1 cellular context compared by ENCODE assay signal in the genomic region with DNA sequence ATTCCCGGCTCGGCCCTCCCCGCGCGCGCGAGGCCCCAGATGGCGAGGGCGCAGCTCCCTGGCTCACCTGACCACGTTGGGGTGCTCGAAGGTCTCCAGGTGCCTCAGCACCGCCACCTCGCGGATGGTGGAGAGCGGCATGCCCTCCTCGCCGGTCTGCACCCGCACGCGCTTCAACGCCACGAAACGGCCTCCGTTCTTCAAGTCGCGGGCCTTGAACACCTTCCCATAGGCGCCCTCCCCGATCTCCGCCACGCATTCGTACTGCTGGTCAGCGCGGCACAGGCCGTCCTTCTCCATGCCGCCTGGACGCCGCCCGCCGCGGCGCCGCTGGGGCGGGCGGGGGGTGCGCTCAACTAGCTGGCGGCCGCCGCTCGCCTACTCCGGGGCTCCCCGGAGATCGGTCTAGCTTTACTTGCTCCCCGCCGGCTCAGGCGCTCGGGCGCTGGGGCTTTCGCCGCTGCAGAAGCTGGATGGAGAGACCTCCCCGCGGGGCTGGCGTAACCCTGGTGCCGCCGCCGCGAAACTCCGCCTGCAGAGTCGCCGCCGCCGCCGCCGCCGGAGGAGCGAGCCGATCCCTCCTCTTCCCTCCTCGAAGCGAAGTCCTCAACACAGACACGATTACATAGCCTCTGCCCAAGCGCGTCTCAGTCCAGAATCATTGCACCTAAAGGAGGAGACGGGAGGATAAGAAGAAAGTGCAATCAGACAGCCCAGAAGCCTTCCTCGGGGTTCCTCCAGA.
A peak's percentile ranks its signal among the peaks of the same experiment; 100 is the strongest.
TF ChIP-seq lines count a peak whose summit lies in the region.

No MANE protein-coding gene starts in this region.

TF ChIP-seq in HepG2, 621 proteins besides CTCF, POLR2A, EP300 and RAD21 (continued from another document and continues in another):
- TF ChIP-seq ZMAT5 (CRISPR knock-in tag; IDR thresholded peaks at IDR 0.05; ENCODE audit: borderline replicate concordance, low read depth) (no peak), ZNF557 (CRISPR knock-in tag; IDR thresholded peaks at IDR 0.05) (no peak; the same call in 1 of the 2 replicates), ZNF83 (CRISPR knock-in tag; IDR thresholded peaks at IDR 0.05; ENCODE audit: borderline replicate concordance) (no peak), ZBTB26 (CRISPR knock-in tag; IDR thresholded peaks at IDR 0.05; ENCODE audit: borderline replicate concordance) (peak; percentile 62; the same call in 1 of the 2 replicates), ZNF296 (CRISPR knock-in tag; conservative IDR thresholded peaks at IDR 0.05) (no peak), RFX3 (CRISPR knock-in tag; IDR thresholded peaks at IDR 0.05) (no peak), ZNF441 (CRISPR knock-in tag; IDR thresholded peaks at IDR 0.05; ENCODE audit: borderline replicate concordance) (0 out of 2 replicates have a peak, but pooled peaks have one; percentile 15), ZNF205 (CRISPR knock-in tag; IDR thresholded peaks at IDR 0.05) (peak; percentile 43; the same call in 1 of the 2 replicates), PAXIP1 (CRISPR knock-in tag; conservative IDR thresholded peaks at IDR 0.05) (peak; percentile 21; the same call in 1 of the 2 replicates), TCF7 (IDR thresholded peaks at IDR 0.05; ENCODE audit: low read depth) (no peak)
- TF ChIP-seq, protein P1, sequence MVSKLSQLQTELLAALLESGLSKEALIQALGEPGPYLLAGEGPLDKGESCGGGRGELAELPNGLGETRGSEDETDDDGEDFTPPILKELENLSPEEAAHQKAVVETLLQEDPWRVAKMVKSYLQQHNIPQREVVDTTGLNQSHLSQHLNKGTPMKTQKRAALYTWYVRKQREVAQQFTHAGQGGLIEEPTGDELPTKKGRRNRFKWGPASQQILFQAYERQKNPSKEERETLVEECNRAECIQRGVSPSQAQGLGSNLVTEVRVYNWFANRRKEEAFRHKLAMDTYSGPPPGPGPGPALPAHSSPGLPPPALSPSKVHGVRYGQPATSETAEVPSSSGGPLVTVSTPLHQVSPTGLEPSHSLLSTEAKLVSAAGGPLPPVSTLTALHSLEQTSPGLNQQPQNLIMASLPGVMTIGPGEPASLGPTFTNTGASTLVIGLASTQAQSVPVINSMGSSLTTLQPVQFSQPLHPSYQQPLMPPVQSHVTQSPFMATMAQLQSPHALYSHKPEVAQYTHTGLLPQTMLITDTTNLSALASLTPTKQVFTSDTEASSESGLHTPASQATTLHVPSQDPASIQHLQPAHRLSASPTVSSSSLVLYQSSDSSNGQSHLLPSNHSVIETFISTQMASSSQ (IDR thresholded peaks at IDR 0.05; ENCODE audit: low read depth), result no peak
- TF ChIP-seq, protein P1 (CRISPR knock-in tag; IDR thresholded peaks at IDR 0.05; ENCODE audit: borderline replicate concordance), result 0 out of 2 replicates have a peak, but pooled peaks have one; percentile 74
- TF ChIP-seq, protein P2, sequence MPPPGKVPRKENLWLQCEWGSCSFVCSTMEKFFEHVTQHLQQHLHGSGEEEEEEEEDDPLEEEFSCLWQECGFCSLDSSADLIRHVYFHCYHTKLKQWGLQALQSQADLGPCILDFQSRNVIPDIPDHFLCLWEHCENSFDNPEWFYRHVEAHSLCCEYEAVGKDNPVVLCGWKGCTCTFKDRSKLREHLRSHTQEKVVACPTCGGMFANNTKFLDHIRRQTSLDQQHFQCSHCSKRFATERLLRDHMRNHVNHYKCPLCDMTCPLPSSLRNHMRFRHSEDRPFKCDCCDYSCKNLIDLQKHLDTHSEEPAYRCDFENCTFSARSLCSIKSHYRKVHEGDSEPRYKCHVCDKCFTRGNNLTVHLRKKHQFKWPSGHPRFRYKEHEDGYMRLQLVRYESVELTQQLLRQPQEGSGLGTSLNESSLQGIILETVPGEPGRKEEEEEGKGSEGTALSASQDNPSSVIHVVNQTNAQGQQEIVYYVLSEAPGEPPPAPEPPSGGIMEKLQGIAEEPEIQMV (CRISPR knock-in tag; IDR thresholded peaks at IDR 0.05; ENCODE audit: low read depth), result 0 out of 2 replicates have a peak, but pooled peaks have one; percentile 80
- TF ChIP-seq, protein P3, sequence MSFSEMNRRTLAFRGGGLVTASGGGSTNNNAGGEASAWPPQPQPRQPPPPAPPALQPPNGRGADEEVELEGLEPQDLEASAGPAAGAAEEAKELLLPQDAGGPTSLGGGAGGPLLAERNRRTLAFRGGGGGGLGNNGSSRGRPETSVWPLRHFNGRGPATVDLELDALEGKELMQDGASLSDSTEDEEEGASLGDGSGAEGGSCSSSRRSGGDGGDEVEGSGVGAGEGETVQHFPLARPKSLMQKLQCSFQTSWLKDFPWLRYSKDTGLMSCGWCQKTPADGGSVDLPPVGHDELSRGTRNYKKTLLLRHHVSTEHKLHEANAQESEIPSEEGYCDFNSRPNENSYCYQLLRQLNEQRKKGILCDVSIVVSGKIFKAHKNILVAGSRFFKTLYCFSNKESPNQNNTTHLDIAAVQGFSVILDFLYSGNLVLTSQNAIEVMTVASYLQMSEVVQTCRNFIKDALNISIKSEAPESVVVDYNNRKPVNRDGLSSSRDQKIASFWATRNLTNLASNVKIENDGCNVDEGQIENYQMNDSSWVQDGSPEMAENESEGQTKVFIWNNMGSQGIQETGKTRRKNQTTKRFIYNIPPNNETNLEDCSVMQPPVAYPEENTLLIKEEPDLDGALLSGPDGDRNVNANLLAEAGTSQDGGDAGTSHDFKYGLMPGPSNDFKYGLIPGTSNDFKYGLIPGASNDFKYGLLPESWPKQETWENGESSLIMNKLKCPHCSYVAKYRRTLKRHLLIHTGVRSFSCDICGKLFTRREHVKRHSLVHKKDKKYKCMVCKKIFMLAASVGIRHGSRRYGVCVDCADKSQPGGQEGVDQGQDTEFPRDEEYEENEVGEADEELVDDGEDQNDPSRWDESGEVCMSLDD (CRISPR knock-in tag; IDR thresholded peaks at IDR 0.05; ENCODE audit: borderline replicate concordance), result peak; percentile 96
- TF ChIP-seq, protein P4, sequence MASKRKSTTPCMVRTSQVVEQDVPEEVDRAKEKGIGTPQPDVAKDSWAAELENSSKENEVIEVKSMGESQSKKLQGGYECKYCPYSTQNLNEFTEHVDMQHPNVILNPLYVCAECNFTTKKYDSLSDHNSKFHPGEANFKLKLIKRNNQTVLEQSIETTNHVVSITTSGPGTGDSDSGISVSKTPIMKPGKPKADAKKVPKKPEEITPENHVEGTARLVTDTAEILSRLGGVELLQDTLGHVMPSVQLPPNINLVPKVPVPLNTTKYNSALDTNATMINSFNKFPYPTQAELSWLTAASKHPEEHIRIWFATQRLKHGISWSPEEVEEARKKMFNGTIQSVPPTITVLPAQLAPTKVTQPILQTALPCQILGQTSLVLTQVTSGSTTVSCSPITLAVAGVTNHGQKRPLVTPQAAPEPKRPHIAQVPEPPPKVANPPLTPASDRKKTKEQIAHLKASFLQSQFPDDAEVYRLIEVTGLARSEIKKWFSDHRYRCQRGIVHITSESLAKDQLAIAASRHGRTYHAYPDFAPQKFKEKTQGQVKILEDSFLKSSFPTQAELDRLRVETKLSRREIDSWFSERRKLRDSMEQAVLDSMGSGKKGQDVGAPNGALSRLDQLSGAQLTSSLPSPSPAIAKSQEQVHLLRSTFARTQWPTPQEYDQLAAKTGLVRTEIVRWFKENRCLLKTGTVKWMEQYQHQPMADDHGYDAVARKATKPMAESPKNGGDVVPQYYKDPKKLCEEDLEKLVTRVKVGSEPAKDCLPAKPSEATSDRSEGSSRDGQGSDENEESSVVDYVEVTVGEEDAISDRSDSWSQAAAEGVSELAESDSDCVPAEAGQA (IDR thresholded peaks at IDR 0.05; ENCODE audit: low read depth), result 0 out of 2 replicates have a peak, but pooled peaks have one; percentile 5
- TF ChIP-seq, protein P4 (CRISPR knock-in tag; IDR thresholded peaks at IDR 0.05; ENCODE audit: borderline replicate concordance), result peak; percentile 24
